Comparison of ENCODE assay signal across 17 cellular contexts in genomic region chr4:38365748-38366310, GRCh38.
DNase-seq lines count a peak whose midpoint lies in the region; TF ChIP-seq lines count a peak whose summit lies in the region.
"Had no signal": no experiment of that assay in that cellular context is flagged by ENCODE, and none has a peak within 500 bp of the region (broad histone marks: within the 10 kb centered on the region; RNA-seq: fewer than 3 reads in every experiment).

No MANE protein-coding gene starts in this region.

- no peaks in the 10 kb centered on the region for H3K36me3 ChIP-seq in skeletal muscle satellite cell (ENCODE audit: insufficient read depth, low read length)
- H3K36me3 ChIP-seq: pancreas, spleen had no signal

- H3K9ac ChIP-seq in skeletal muscle satellite cell (ENCODE audit: low read depth, low read length) = no peak overlapping the region

- H3K4me2 ChIP-seq in skeletal muscle satellite cell (ENCODE audit: low read length) = peak overlapping the region; percentile 43

- TF ChIP-seq CTCF in chondrocyte (IDR thresholded peaks at IDR 0.05) = no peak
- TF ChIP-seq CTCF in HFFc6 (IDR thresholded peaks at IDR 0.05) = no peak

- H3K36me3 Mint-ChIP-seq in chondrocyte (ENCODE audit: low read depth) = no peaks in the 10 kb centered on the region
- H3K36me3 Mint-ChIP-seq in HFFc6 (ENCODE audit: low read depth) = no peaks in the 10 kb centered on the region
- H3K36me3 Mint-ChIP-seq: activated naive CD8-positive, alpha-beta T cell treated with anti-CD3 and anti-CD28 coated beads for 36 hours; stimulated activated effector memory CD8-positive, alpha-beta T cell treated with anti-CD3 and anti-CD28 coated beads, Interleukin-12 subunit alpha, Interleukin-12 subunit beta, amount 100 ng/mL, for 72 hours had no signal

- H3K4me3 Mint-ChIP-seq in chondrocyte (ENCODE audit: unreplicated experiment) (no peak overlapping the region), HFFc6 (no peak overlapping the region)
- H3K4me3 Mint-ChIP-seq: activated naive CD8-positive, alpha-beta T cell treated with anti-CD3 and anti-CD28 coated beads for 36 hours; activated T-cell treated with anti-CD3 and anti-CD28 coated beads, Interleukin-2, amount 50 U/mL, for 24 hours; stimulated activated effector memory CD8-positive, alpha-beta T cell treated with anti-CD3 and anti-CD28 coated beads, Interleukin-12 subunit alpha, Interleukin-12 subunit beta, amount 100 ng/mL, for 72 hours had no signal

- peak; percentile 11 for DNase-seq in NCI-H1436 (lab: John Stamatoyannopoulos, UW)
- no peak for DNase-seq in NCI-H1436 treated with DMSO at 0.1 percent for 48 hours (lab: John Stamatoyannopoulos, UW)
- peak; percentile 20 for DNase-seq in NCI-H1417 treated with DMSO at 0.1 percent for 48 hours (lab: John Stamatoyannopoulos, UW)
- no peak for DNase-seq in chondrocyte (ENCODE audit: low spot score)
- no peak for DNase-seq in pons (ENCODE audit: low spot score)
- no peak for DNase-seq in HFFc6
- no peak for DNase-seq in GF-D8 (lab: John Stamatoyannopoulos, UW)
- DNase-seq: activated naive CD8-positive, alpha-beta T cell treated with anti-CD3 and anti-CD28 coated beads for 36 hours; activated T-cell treated with anti-CD3 and anti-CD28 coated beads, Interleukin-2, amount 50 U/mL, for 24 hours; C1 segment of cervical spinal cord; effector CD4-positive, alpha-beta T cell; IMR-90; NCI-H774; spleen had no signal

- H3K27me3 Mint-ChIP-seq in chondrocyte (ENCODE audit: low read depth) = no peaks in the 10 kb centered on the region
- H3K27me3 Mint-ChIP-seq in HFFc6 (ENCODE audit: insufficient read depth) = peaks cover 9% of the 10 kb centered on the region
- H3K27me3 Mint-ChIP-seq: activated naive CD8-positive, alpha-beta T cell treated with anti-CD3 and anti-CD28 coated beads for 36 hours; activated T-cell treated with anti-CD3 and anti-CD28 coated beads, Interleukin-2, amount 50 U/mL, for 24 hours had no signal

- peak overlapping the region; percentile 75 for H3K27ac Mint-ChIP-seq in chondrocyte (ENCODE audit: unreplicated experiment)
- no peak overlapping the region for H3K27ac Mint-ChIP-seq in HFFc6
- H3K27ac Mint-ChIP-seq: activated naive CD8-positive, alpha-beta T cell treated with anti-CD3 and anti-CD28 coated beads for 36 hours; activated T-cell treated with anti-CD3 and anti-CD28 coated beads, Interleukin-2, amount 50 U/mL, for 24 hours; stimulated activated effector memory CD8-positive, alpha-beta T cell treated with anti-CD3 and anti-CD28 coated beads, Interleukin-12 subunit alpha, Interleukin-12 subunit beta, amount 100 ng/mL, for 72 hours had no signal

- H3K4me1 ChIP-seq in skeletal muscle satellite cell (ENCODE audit: control insufficient read depth, insufficient read depth, low read length) = peaks cover 17% of the 10 kb centered on the region
- H3K4me1 ChIP-seq: pancreas, spleen had no signal

- no peaks in the 10 kb centered on the region for H3K9me3 Mint-ChIP-seq in chondrocyte (ENCODE audit: low read depth)
- H3K9me3 Mint-ChIP-seq in HFFc6 = no peaks in the 10 kb centered on the region
- H3K9me3 Mint-ChIP-seq: activated naive CD8-positive, alpha-beta T cell treated with anti-CD3 and anti-CD28 coated beads for 36 hours; activated T-cell treated with anti-CD3 and anti-CD28 coated beads, Interleukin-2, amount 50 U/mL, for 24 hours; stimulated activated effector memory CD8-positive, alpha-beta T cell treated with anti-CD3 and anti-CD28 coated beads, Interleukin-12 subunit alpha, Interleukin-12 subunit beta, amount 100 ng/mL, for 72 hours had no signal

- H3K4me1 Mint-ChIP-seq in chondrocyte (ENCODE audit: low read depth) = peaks cover 50% of the 10 kb centered on the region
- peaks cover 6% of the 10 kb centered on the region; the same call in 1 of the 2 replicates for H3K4me1 Mint-ChIP-seq in HFFc6 (ENCODE audit: low read depth)

- peaks cover 4% of the 10 kb centered on the region for H3K27me3 ChIP-seq in skeletal muscle satellite cell (ENCODE audit: control insufficient read depth, insufficient read depth, low read length)
- H3K27me3 ChIP-seq: pancreas, spleen had no signal

- no peaks in the 10 kb centered on the region for H3K9me3 ChIP-seq in skeletal muscle satellite cell (replicated peaks; ENCODE audit: low read length)
- H3K9me3 ChIP-seq: pancreas, spleen had no signal

- no peak overlapping the region for H3K4me3 ChIP-seq in skeletal muscle satellite cell (ENCODE audit: low read length)
- H3K4me3 ChIP-seq: pancreas, spleen had no signal

Comparison
In these comparisons a context has a peak if more than half of its experiments do, and no peak if none do; other contexts are left out.
1. DNase-seq: peak in NCI-H1436 (single experiment) and NCI-H1417 treated with DMSO at 0.1 percent for 48 hours (single experiment); none in NCI-H1436 treated with DMSO at 0.1 percent for 48 hours (single experiment), chondrocyte (single experiment), pons (single experiment), HFFc6 (single experiment) and GF-D8 (single experiment).